9 cellular contexts compared by ENCODE assay signal in genomic region chr2:74555610-74556103, GRCh38. TPM values are rescaled to one million over a fixed set of nuclear protein-coding genes. Genes with fewer than 3 reads are reported as not detected.
DNase-seq lines count a peak whose midpoint lies in the region; ATAC-seq and TF ChIP-seq lines count a peak whose summit lies in the region.
"Had no signal": no experiment of that assay in that cellular context is flagged by ENCODE, and none has a peak within 500 bp of the region (broad histone marks: within the 10 kb centered on the region; RNA-seq: fewer than 3 reads in every experiment).

No MANE protein-coding gene starts in this region.

- peak overlapping the region; percentile 98 to 99 for H3K4me3 Mint-ChIP-seq in CD14-positive monocyte
- peak overlapping the region; percentile 95 for H3K4me3 Mint-ChIP-seq in neural progenitor cell

- H3K27me3 ChIP-seq in esophagus muscularis mucosa (peaks cover 0 to 9% (median 0%) of the 10 kb centered on the region in 4 donors), neural progenitor cell (peaks cover 39% of the 10 kb centered on the region)

- H3K9me3 ChIP-seq in esophagus muscularis mucosa: no peaks in the 10 kb centered on the region
- no peaks in the 10 kb centered on the region for H3K9me3 ChIP-seq in neural progenitor cell (ENCODE audit: low read depth)

- H3K4me2 ChIP-seq in neural progenitor cell: peak overlapping the region; percentile 88

- TF ChIP-seq CTCF in CD14-positive monocyte (IDR thresholded peaks at IDR 0.05) (no peak), esophagus muscularis mucosa (IDR thresholded peaks at IDR 0.05) (no peak), neural progenitor cell (IDR thresholded peaks at IDR 0.05) (no peak)

- peaks cover 11% of the 10 kb centered on the region for H3K79me2 ChIP-seq in neural progenitor cell (ENCODE audit: low read depth)

- H3K27ac Mint-ChIP-seq in CD14-positive monocyte (peak overlapping the region; percentile 91 to 98 (median 96)), neural progenitor cell (no peak overlapping the region)

- H3K9me3 Mint-ChIP-seq in CD14-positive monocyte (no peaks in the 10 kb centered on the region), neural progenitor cell (no peaks in the 10 kb centered on the region)

- POLR2A ChIA-PET in HEK293T (lab: Yijun Ruan, JAX): interaction anchor here (1.2 kb wide), 1 partner anchor 49 kb away, joined by 4 read pairs; no protein-coding TSS in a partner anchor

- TF ChIP-seq POLR2A in esophagus muscularis mucosa (IDR thresholded peaks at IDR 0.05; ENCODE audit: low read depth): no peak

- H3K4me1 Mint-ChIP-seq in CD14-positive monocyte (peaks cover 42% of the 10 kb centered on the region), neural progenitor cell (peaks cover 6% of the 10 kb centered on the region)

- ATAC-seq in HG02884 (IDR thresholded peaks at IDR 0.05; ENCODE audit: unreplicated experiment): no peak

- intact Hi-C loops in CD14-positive monocyte (cut with micrococcal nuclease): no loop called here
- intact Hi-C loops in esophagus muscularis mucosa (cut with DNase I): no loop called here

- DNase-seq in CD14-positive monocyte (ENCODE audit: low spot score): no peak
- peak; percentile 43 for DNase-seq in MV-4-11 (lab: John Stamatoyannopoulos, UW)
- DNase-seq in esophagus muscularis mucosa (ENCODE audit: extremely low spot score): no peak
- DNase-seq in neural progenitor cell (ENCODE audit: low spot score): no peak
- DNase-seq in NCI-H524 treated with DMSO at 0.1 percent for 48 hours (lab: John Stamatoyannopoulos, UW): no peak
- no peak for DNase-seq in HEK293T (ENCODE audit: extremely low spot score)
- no peak for DNase-seq in HK-2 (ENCODE audit: unreplicated experiment)

- peaks cover 7 to 36% (median 29%) of the 10 kb centered on the region in 4 donors for H3K4me1 ChIP-seq in esophagus muscularis mucosa
- peaks cover 12% of the 10 kb centered on the region for H3K4me1 ChIP-seq in neural progenitor cell

- 79% methylated on average over 16 of the region's 17 CpGs for WGBS in esophagus muscularis mucosa

- TF ChIP-seq EP300 in esophagus muscularis mucosa (IDR thresholded peaks at IDR 0.05): no peak

- peak overlapping the region; percentile 1 for H3K9ac ChIP-seq in neural progenitor cell

- peaks cover 31% of the 10 kb centered on the region for H3F3A ChIP-seq in neural progenitor cell (ENCODE audit: low read depth)

- H3K27me3 Mint-ChIP-seq in CD14-positive monocyte (ENCODE audit: low read depth in 3 of 3) (peaks cover 0 to 4% (median 2%) of the 10 kb centered on the region in 3 donors), neural progenitor cell (ENCODE audit: insufficient read depth, low read depth) (peaks cover 25% of the 10 kb centered on the region)

- H2AFZ ChIP-seq in neural progenitor cell (replicated peaks): no peak overlapping the region

- peaks cover 22% of the 10 kb centered on the region for H4K20me1 ChIP-seq in neural progenitor cell (ENCODE audit: low read depth)

- CTCF ChIA-PET in HEK293T (lab: Yijun Ruan, JAX): no interaction called here

- H3K4me3 ChIP-seq in esophagus muscularis mucosa (peak overlapping the region; percentile 72 to 87 (median 80)), neural progenitor cell (peak overlapping the region; percentile 97)

- H3K36me3 ChIP-seq in esophagus muscularis mucosa: peaks cover 0 to 11% (median 7%) of the 10 kb centered on the region in 4 donors
- no peaks in the 10 kb centered on the region for H3K36me3 ChIP-seq in neural progenitor cell

- H3K27ac ChIP-seq in esophagus muscularis mucosa (replicated peaks in 1 of 4) (peak overlapping the region; percentile 90 to 93 (median 92)), neural progenitor cell (no peak overlapping the region)
- H3K27ac ChIP-seq: SK-N-MC had no signal

- H3K36me3 Mint-ChIP-seq in CD14-positive monocyte: peaks cover 24 to 33% of the 10 kb centered on the region in 2 donors
- peaks cover 10% of the 10 kb centered on the region for H3K36me3 Mint-ChIP-seq in neural progenitor cell

TF ChIP-seq in HEK293T, 16 proteins besides CTCF, POLR2A, EP300 and RAD21:
- TF ChIP-seq NFRKB (IDR thresholded peaks at IDR 0.05) (no peak), HDGF (IDR thresholded peaks at IDR 0.05; ENCODE audit: borderline replicate concordance) (no peak), ELF4 (IDR thresholded peaks at IDR 0.05) (no peak), SUZ12 (IDR thresholded peaks at IDR 0.05) (no peak), FOXA1 (IDR thresholded peaks at IDR 0.05) (no peak), BHLHE40 (IDR thresholded peaks at IDR 0.05; ENCODE audit: borderline replicate concordance) (no peak), ZNF384 (IDR thresholded peaks at IDR 0.05) (no peak), SP1 (IDR thresholded peaks at IDR 0.05) (no peak), LEF1 (IDR thresholded peaks at IDR 0.05; ENCODE audit: borderline replicate concordance) (no peak), TARDBP (IDR thresholded peaks at IDR 0.05) (no peak), CTBP1 (IDR thresholded peaks at IDR 0.05; ENCODE audit: borderline replicate concordance) (no peak), FOXK2 (IDR thresholded peaks at IDR 0.05) (no peak), ARNT (IDR thresholded peaks at IDR 0.05) (no peak), L3MBTL2 (conservative IDR thresholded peaks at IDR 0.05) (no peak), FOXM1 (IDR thresholded peaks at IDR 0.05; ENCODE audit: borderline replicate concordance) (no peak)
- TF ChIP-seq, protein P1, sequence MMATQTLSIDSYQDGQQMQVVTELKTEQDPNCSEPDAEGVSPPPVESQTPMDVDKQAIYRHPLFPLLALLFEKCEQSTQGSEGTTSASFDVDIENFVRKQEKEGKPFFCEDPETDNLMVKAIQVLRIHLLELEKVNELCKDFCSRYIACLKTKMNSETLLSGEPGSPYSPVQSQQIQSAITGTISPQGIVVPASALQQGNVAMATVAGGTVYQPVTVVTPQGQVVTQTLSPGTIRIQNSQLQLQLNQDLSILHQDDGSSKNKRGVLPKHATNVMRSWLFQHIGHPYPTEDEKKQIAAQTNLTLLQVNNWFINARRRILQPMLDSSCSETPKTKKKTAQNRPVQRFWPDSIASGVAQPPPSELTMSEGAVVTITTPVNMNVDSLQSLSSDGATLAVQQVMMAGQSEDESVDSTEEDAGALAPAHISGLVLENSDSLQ (IDR thresholded peaks at IDR 0.05): no peak

RNA-seq across cellular contexts. Expression of gene DOK1, which starts 1.1 kb away (rescaled TPM):
- 10 to 100 TPM; 49.3 to 53.6 TPM for polyA plus RNA-seq in CD14-positive monocyte
- total RNA-seq in esophagus muscularis mucosa (10 to 100 TPM; 11.9 to 26.5 (median 19.3) TPM), neural progenitor cell (ENCODE audit: low replicate concordance) (3.4 and 13.2 TPM in 2 replicates)

RNA-seq across cellular contexts. Expression of gene LOXL3, which starts 1.9 kb away (rescaled TPM):
- 10 to 100 TPM; 18.2 to 18.5 TPM for polyA plus RNA-seq in CD14-positive monocyte
- 1 to 10 TPM; 7.1 to 8.6 (median 7.7) TPM for total RNA-seq in esophagus muscularis mucosa
- total RNA-seq in neural progenitor cell (ENCODE audit: low replicate concordance): 24.2 and 39.1 TPM in 2 replicates

RNA-seq across cellular contexts. Expression of gene HTRA2, which starts 25.9 kb away (rescaled TPM):
- polyA plus RNA-seq in CD14-positive monocyte: 10 to 100 TPM; 11.3 to 15.0 TPM
- total RNA-seq in esophagus muscularis mucosa: 10 to 100 TPM; 29.7 to 37.9 (median 31.9) TPM
- 18.5 and 28.4 TPM in 2 replicates for total RNA-seq in neural progenitor cell (ENCODE audit: low replicate concordance)

RNA-seq across cellular contexts. Expression of gene AUP1, which starts 26.2 kb away (rescaled TPM):
- polyA plus RNA-seq in CD14-positive monocyte: 100 to 1,000 TPM; 130 to 149 TPM
- 10 to 100 TPM; 83.6 to 95.1 (median 89.6) TPM for total RNA-seq in esophagus muscularis mucosa
- total RNA-seq in neural progenitor cell (ENCODE audit: low replicate concordance): 47.9 and 73.7 TPM in 2 replicates

RNA-seq across cellular contexts. Expression of gene DQX1, which starts 29.6 kb away (rescaled TPM):
- not detected for polyA plus RNA-seq in CD14-positive monocyte
- not detected for total RNA-seq in esophagus muscularis mucosa
- total RNA-seq in neural progenitor cell (ENCODE audit: low replicate concordance): 0.11 and 0.71 TPM in 2 replicates
